ENCODE assay signal across 13 cellular contexts in genomic region chr3:135516143-135516542, GRCh38.
DNase-seq lines count a peak whose midpoint lies in the region; ATAC-seq and TF ChIP-seq lines count a peak whose summit lies in the region.
"Had no signal": no experiment of that assay in that cellular context is flagged by ENCODE, and none has a peak within 500 bp of the region (broad histone marks: within the 10 kb centered on the region; RNA-seq: fewer than 3 reads in every experiment).

No MANE protein-coding gene starts in this region.

- ATAC-seq in HCT116, result peak; percentile 94
- peak; percentile 99 for ATAC-seq in WTC11
- no peak for ATAC-seq in HG03565 (IDR thresholded peaks at IDR 0.05; ENCODE audit: unreplicated experiment)
- ATAC-seq in GM21526 (IDR thresholded peaks at IDR 0.05; ENCODE audit: low FRiP score, unreplicated experiment), result no peak

- no peak overlapping the region for H3K4me3 ChIP-seq in HCT116 (replicated peaks in 1 of 2; ENCODE audit: low read depth in 1 of 2, low read length in 2 of 2)
- H3K4me3 ChIP-seq in iPS DF 6.9 (ENCODE audit: low read length), result no peak overlapping the region
- H3K4me3 ChIP-seq: MG63, right atrium auricular region, uterus had no signal

- no peaks in the 10 kb centered on the region for H3K9me2 ChIP-seq in HCT116 (ENCODE audit: insufficient read depth)

- no peak overlapping the region for H3K27ac Mint-ChIP-seq in WTC11
- H3K27ac Mint-ChIP-seq: brain had no signal

- H3K9me3 ChIP-seq in HCT116 (ENCODE audit: control insufficient read depth in 1 of 2, insufficient read depth in 1 of 2, low read depth in 1 of 2, low read length in 2 of 2) (no peaks in the 10 kb centered on the region), iPS DF 6.9 (ENCODE audit: control insufficient read depth, insufficient read depth, low read length) (no peaks in the 10 kb centered on the region)
- H3K9me3 ChIP-seq: right atrium auricular region, uterus had no signal

- H3K36me3 ChIP-seq in HCT116 (ENCODE audit: control insufficient read depth in 1 of 2, insufficient read depth in 2 of 2, low read length in 2 of 2) (no peaks in the 10 kb centered on the region), iPS DF 6.9 (ENCODE audit: control insufficient read depth, insufficient read depth, low read length) (no peaks in the 10 kb centered on the region)
- H3K36me3 ChIP-seq: MG63, right atrium auricular region, uterus had no signal

- no peak for TF ChIP-seq POLR2A in HCT116 (IDR thresholded peaks at IDR 0.05; ENCODE audit: borderline replicate concordance, extremely low read depth, insufficient read depth, insufficient read length)

- no peak overlapping the region for H3K27ac ChIP-seq in HCT116 (ENCODE audit: low read depth, low read length)
- H3K27ac ChIP-seq in iPS DF 6.9 (ENCODE audit: low read length), result no peak overlapping the region
- H3K27ac ChIP-seq: right atrium auricular region, uterus had no signal

- WGBS in iPS DF 6.9 (ENCODE audit: insufficient coverage, insufficient read length), result no CpG with 5 or more reads among the region's 3 CpGs

- CTCF ChIA-PET in HCT116 (lab: Charles Lee) (interaction anchor here (0.5 to 1.1 kb wide), 5 partner anchors 8 to 378 kb away, joined by 3 read pairs; no protein-coding TSS in a partner anchor), WTC11 (lab: Charles Lee) (interaction anchor here (0.5 to 2.5 kb wide), 18 partner anchors 8 to 839 kb away, joined by 3 to 20 read pairs (median 4); partner anchors contain the start of gene EPHB1)

- H3K36me3 Mint-ChIP-seq in WTC11, result no peaks in the 10 kb centered on the region
- H3K36me3 Mint-ChIP-seq: brain had no signal

- no peak overlapping the region for H3K4me3 Mint-ChIP-seq in WTC11
- H3K4me3 Mint-ChIP-seq: brain had no signal

- peaks cover 18% of the 10 kb centered on the region; the same call in 1 of the 2 replicates for H3K4me1 Mint-ChIP-seq in WTC11

- H3K9me3 Mint-ChIP-seq in WTC11, result peaks cover 4% of the 10 kb centered on the region; the same call in 1 of the 2 replicates
- H3K9me3 Mint-ChIP-seq: brain had no signal

- TF ChIP-seq CTCF in HCT116 (IDR thresholded peaks at IDR 0.05 in 2 of 3, conservative IDR thresholded peaks at IDR 0.05 in 1 of 3; ENCODE audit: borderline replicate concordance in 1 of 3, insufficient read depth in 1 of 3, low read depth in 2 of 3, low read length in 2 of 3) (peak in 2 of 3 experiments; percentile 60 to 69; a peak in 4 of 6 replicates), WTC11 (IDR thresholded peaks at IDR 0.05) (no peak)

- BruUV-seq in HCT116 (replicated peaks; lab: Mats Ljungman, UMichigan), result no TSS peak

- peak; percentile 18 for DNase-seq in AG08396 (ENCODE audit: low spot score)
- peak; percentile 22 for DNase-seq in HCT116 (ENCODE audit: low read depth, low spot score)
- DNase-seq in WTC11 (ENCODE audit: low spot score), result peak; percentile 44
- DNase-seq in iPS DF 6.9 (ENCODE audit: low read depth, low spot score), result peak; percentile 35
- DNase-seq in head of caudate nucleus, result no peak
- DNase-seq in activated gamma-delta T cell treated with Interleukin-2 at 50 U/mL for 16 hours, result no peak
- DNase-seq: MG63, T-helper 2 cell, uterus had no signal

- H2AFZ ChIP-seq in HCT116 (ENCODE audit: low read depth, low read length, poor library complexity, severe bottlenecking), result no peak overlapping the region

- H3K27me3 ChIP-seq in HCT116 (ENCODE audit: insufficient read depth, low read length), result peaks cover 9% of the 10 kb centered on the region; the same call in 1 of the 2 replicates
- no peaks in the 10 kb centered on the region for H3K27me3 ChIP-seq in iPS DF 6.9 (ENCODE audit: control insufficient read depth, insufficient read depth, low read length)
- H3K27me3 ChIP-seq: right atrium auricular region, uterus had no signal

- RAD21 ChIA-PET in HCT116 (lab: Charles Lee; ENCODE audit: low non-redundant PET in 1 of 2, low total read pairs in 2 of 2, uncharacterized antibody in 2 of 2, unreplicated experiment in 2 of 2), result no interaction called here

- no peak; the same call in 1 of the 2 replicates for TF ChIP-seq RAD21 in HCT116 (IDR thresholded peaks at IDR 0.05; ENCODE audit: low read depth)

- no peaks in the 10 kb centered on the region for H3K79me2 ChIP-seq in HCT116 (ENCODE audit: insufficient read depth, low read length)

- H3K4me2 ChIP-seq in HCT116 (ENCODE audit: low read length), result peak overlapping the region; percentile 22; the same call in 1 of the 2 replicates

- H3K27me3 Mint-ChIP-seq in WTC11 (ENCODE audit: low read depth), result no peaks in the 10 kb centered on the region

- intact Hi-C loops in HCT116 (cut with micrococcal nuclease) (no loop called here), head of caudate nucleus (cut with DNase I) (no loop called here)

- peaks cover 4 to 23% of the 10 kb centered on the region in 2 experiments; a peak in 3 of 4 replicates for H3K4me1 ChIP-seq in HCT116 (ENCODE audit: control insufficient read depth in 1 of 2, insufficient read depth in 2 of 2, low read length in 2 of 2)
- no peaks in the 10 kb centered on the region for H3K4me1 ChIP-seq in iPS DF 6.9 (ENCODE audit: control insufficient read depth, insufficient read depth, low read length)
- H3K4me1 ChIP-seq: right atrium auricular region, uterus had no signal

- POLR2A ChIA-PET in HCT116 (lab: Charles Lee), result no interaction called here
- POLR2A ChIA-PET in WTC11 (lab: Charles Lee), result no interaction called here

- H3K9ac ChIP-seq in HCT116 (ENCODE audit: low read length), result no peak overlapping the region

- no peaks in the 10 kb centered on the region for H4K20me1 ChIP-seq in HCT116 (ENCODE audit: insufficient read depth)

TF ChIP-seq in HCT116, 20 proteins besides CTCF, POLR2A, EP300 and RAD21 (continues in another document):
- TF ChIP-seq YY1 (IDR thresholded peaks at IDR 0.05; ENCODE audit: extremely low read depth, insufficient replicate concordance, low read depth, low read length) (no peak), POLR2AphosphoS5 (IDR thresholded peaks at IDR 0.05; ENCODE audit: low read depth, low read length) (no peak), SP1 (IDR thresholded peaks at IDR 0.05; ENCODE audit: low read depth) (no peak), ATF3 (IDR thresholded peaks at IDR 0.05) (no peak), FOSL1 (IDR thresholded peaks at IDR 0.05; ENCODE audit: low read depth) (no peak), SIN3A (IDR thresholded peaks at IDR 0.05; ENCODE audit: low read depth) (no peak), ZFX (IDR thresholded peaks at IDR 0.05) (no peak), ZBTB33 (IDR thresholded peaks at IDR 0.05; ENCODE audit: extremely low read depth, insufficient replicate concordance, low read length) (no peak), CBX3 (IDR thresholded peaks at IDR 0.05; ENCODE audit: low read depth) (no peak), EZH2 (IDR thresholded peaks at IDR 0.05) (no peak)

TF ChIP-seq in WTC11, 78 proteins besides CTCF, POLR2A, EP300 and RAD21:
- no peak for TF ChIP-seq PRDM15 (CRISPR knock-in tag; IDR thresholded peaks at IDR 0.05)
- 0 out of 2 replicates have a peak, but pooled peaks have one; percentile 21 for TF ChIP-seq TEAD1 (CRISPR knock-in tag; IDR thresholded peaks at IDR 0.05)

Comparison
In these comparisons a context has a peak if more than half of its experiments do, and no peak if none do; other contexts are left out.
1. DNase-seq: peak in AG08396 (single experiment), HCT116 (single experiment), WTC11 (single experiment) and iPS DF 6.9 (single experiment); none in head of caudate nucleus (0 of 42) and activated gamma-delta T cell treated with Interleukin-2 at 50 U/mL for 16 hours (single experiment).
2. ATAC-seq: peak in HCT116 (single experiment) and WTC11 (single experiment); none in HG03565 (single experiment) and GM21526 (single experiment).